8 cellular contexts compared by ENCODE assay signal in the genomic region with DNA sequence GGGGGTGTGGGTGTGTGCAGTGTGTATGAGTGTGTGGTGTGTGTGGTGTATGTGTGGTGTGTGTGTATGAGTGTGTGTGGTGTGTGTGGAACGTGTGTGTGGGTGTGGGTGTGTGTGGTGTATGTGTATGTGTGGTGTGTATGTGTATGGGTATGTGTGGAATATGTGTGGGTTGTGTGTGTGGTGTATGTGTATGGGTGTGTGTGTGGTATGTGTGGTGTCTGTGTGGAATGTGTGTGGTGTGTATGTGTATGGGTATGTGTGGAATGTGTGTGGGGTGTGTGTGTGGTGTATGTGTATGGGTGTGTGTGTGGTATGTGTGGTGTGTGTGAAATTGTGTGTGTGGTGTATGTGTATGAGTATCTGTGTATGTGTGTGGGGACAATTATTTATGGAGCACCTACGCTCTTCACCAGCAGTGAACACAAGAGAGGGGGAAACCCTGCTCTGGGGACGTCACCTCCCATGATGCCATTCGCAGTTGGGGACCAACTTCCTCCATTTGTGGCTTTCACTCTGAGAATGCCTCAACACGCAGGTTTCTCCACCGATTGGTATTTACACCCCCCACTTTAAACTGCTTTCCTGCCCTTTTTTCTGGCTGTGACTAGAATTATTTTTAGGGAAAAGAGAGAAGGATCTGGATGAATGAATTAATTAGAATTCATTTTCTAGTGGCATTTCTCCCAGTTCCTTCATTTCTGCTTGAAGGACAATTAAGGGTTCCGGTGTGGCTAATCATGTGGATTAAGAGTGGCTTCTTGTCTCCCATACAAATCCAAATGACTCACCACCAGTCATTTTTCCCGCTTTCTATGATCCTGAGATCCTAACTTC.
A peak's percentile ranks its signal among the peaks of the same experiment; 100 is the strongest.
DNase-seq lines count a peak whose midpoint lies in the region; ATAC-seq and TF ChIP-seq lines count a peak whose summit lies in the region.

No MANE protein-coding gene starts in this region.

- H3K36me3 Mint-ChIP-seq in memory B cell (peaks cover 4% of the 10 kb centered on the region), endodermal cell (ENCODE audit: low read depth) (peaks cover 19% of the 10 kb centered on the region)

- peaks cover 49% of the 10 kb centered on the region for H3K9me3 ChIP-seq in endodermal cell (ENCODE audit: control insufficient read depth, low read length)

- TF ChIP-seq CTCF in endodermal cell (conservative IDR thresholded peaks at IDR 0.05), result no peak

- H3K9me3 Mint-ChIP-seq in memory B cell, result peaks cover 2% of the 10 kb centered on the region
- H3K9me3 Mint-ChIP-seq in endodermal cell, result peaks cover 16% of the 10 kb centered on the region

- H3K27me3 Mint-ChIP-seq in memory B cell (peaks cover 7% of the 10 kb centered on the region), endodermal cell (ENCODE audit: insufficient read depth) (no peaks in the 10 kb centered on the region)

- H3K4me1 Mint-ChIP-seq in memory B cell (peaks cover 2% of the 10 kb centered on the region), endodermal cell (no peaks in the 10 kb centered on the region)

- WGBS in endodermal cell (ENCODE audit: insufficient coverage in 1 of 2, insufficient read length in 1 of 2), 2 experiments, result 83 to 94% methylated on average over 3 to 8 of the region's 8 CpGs

- ATAC-seq in GM21381 (IDR thresholded peaks at IDR 0.05; ENCODE audit: unreplicated experiment) (peak; percentile 90), HG03575 (IDR thresholded peaks at IDR 0.05; ENCODE audit: extremely low read depth, insufficient number of reproducible peaks, low FRiP score, unreplicated experiment) (peak; percentile 76), memory B cell (ENCODE audit: low read depth) (peak; percentile 99)

- H3K9ac ChIP-seq in endodermal cell (ENCODE audit: extremely low read depth, low read length, poor library complexity, severe bottlenecking), result no peak overlapping the region

- DNase-seq in ELR (ENCODE audit: low read depth), result peak; percentile 17
- DNase-seq in activated CD8-positive, alpha-beta memory T cell treated with anti-CD3 and anti-CD28 coated beads for 1 hour (ENCODE audit: extremely low read depth in 1 of 2, low read depth in 1 of 2), result peak; percentile 11 to 25
- peak; percentile 44 to 70 for DNase-seq in memory B cell (ENCODE audit: low spot score in 2 of 2)
- DNase-seq in iPS-NIHi11 (ENCODE audit: low spot score), result no peak
- no peak for DNase-seq in endodermal cell
- no peak for DNase-seq in NCI-H510A treated with DMSO at 0.1 percent for 48 hours (lab: John Stamatoyannopoulos, UW)

- no peak overlapping the region for H3K27ac ChIP-seq in endodermal cell (ENCODE audit: low read depth, low read length)

- H3K4me3 Mint-ChIP-seq in memory B cell (no peak overlapping the region), endodermal cell (no peak overlapping the region)

- peaks cover 71% of the 10 kb centered on the region for H3K36me3 ChIP-seq in endodermal cell (ENCODE audit: control insufficient read depth, insufficient read depth, low read length)

- no peaks in the 10 kb centered on the region for H3K4me1 ChIP-seq in endodermal cell (ENCODE audit: control insufficient read depth, insufficient read depth, low read length)

- H3K27me3 ChIP-seq in endodermal cell (ENCODE audit: control insufficient read depth, insufficient read depth, low read length, poor library complexity, severe bottlenecking), result no peaks in the 10 kb centered on the region

- H3K4me3 ChIP-seq in endodermal cell (ENCODE audit: low read length), result no peak overlapping the region

- no peak overlapping the region for H3K27ac Mint-ChIP-seq in memory B cell
- no peak overlapping the region for H3K27ac Mint-ChIP-seq in endodermal cell

Comparison
In these comparisons a context has a peak if more than half of its experiments do, and no peak if none do; other contexts are left out.
1. DNase-seq: peak in ELR (single experiment), activated CD8-positive, alpha-beta memory T cell treated with anti-CD3 and anti-CD28 coated beads for 1 hour (2 of 2) and memory B cell (2 of 2); none in iPS-NIHi11 (single experiment), endodermal cell (single experiment) and NCI-H510A treated with DMSO at 0.1 percent for 48 hours (single experiment).
2. Peak in every context shown above with its lines, with median percentiles within 50 percentile points of each other: ATAC-seq.